Comparison of ENCODE assay signal across 1 cellular context in the genomic region with DNA sequence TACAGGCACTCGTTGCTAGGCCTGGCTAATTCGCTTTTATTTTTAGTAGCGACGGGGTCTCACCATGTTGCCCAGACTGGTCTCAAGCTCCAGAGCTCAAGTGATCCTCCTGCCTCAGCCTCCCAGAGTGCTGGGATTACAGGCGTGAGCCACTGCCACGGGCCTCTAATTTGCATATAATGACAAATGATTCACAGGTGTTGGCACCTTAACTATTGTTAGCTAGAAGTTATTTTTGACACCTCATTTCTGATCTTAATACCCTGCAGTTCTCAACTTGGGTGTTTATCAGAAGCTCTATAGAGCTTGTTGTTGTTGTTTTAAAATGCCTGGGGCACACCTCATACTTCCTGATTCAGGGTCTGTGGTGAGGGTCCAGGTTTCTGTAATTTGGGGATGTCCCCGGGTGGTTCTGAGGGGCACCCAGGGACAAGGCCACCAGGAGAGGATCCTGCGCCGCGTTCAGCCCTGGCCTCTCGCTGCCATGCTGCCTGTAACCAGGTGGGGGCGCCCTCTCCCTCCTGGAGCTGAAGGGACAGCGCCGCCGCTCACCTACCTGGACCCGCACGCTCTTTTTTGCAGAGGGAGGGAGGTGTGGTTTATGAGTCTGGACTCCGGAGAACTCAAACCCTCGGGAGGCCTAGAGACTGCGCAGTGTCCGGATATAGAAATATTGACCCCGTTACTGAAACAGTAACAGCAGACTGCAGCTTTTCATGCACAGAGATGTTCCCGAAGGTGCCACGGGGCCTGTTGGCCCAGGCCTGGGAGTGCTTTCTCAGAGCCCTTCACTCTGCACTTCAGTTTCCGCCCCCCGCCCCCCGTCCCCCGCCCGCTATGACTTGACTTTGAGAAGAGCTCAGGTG.
TF ChIP-seq lines count a peak whose summit lies in the region.

No MANE protein-coding gene starts in this region.

TF ChIP-seq in SK-N-SH treated with all-trans-retinoic acid at 6 μM for 48 hours, 23 proteins besides CTCF, POLR2A, EP300 and RAD21 (continued from another document):
- TF ChIP-seq ESRRG (CRISPR knock-in tag; IDR thresholded peaks at IDR 0.05) (no peak), GLIS3 (CRISPR knock-in tag; IDR thresholded peaks at IDR 0.05) (no peak)
- TF ChIP-seq, protein P1, sequence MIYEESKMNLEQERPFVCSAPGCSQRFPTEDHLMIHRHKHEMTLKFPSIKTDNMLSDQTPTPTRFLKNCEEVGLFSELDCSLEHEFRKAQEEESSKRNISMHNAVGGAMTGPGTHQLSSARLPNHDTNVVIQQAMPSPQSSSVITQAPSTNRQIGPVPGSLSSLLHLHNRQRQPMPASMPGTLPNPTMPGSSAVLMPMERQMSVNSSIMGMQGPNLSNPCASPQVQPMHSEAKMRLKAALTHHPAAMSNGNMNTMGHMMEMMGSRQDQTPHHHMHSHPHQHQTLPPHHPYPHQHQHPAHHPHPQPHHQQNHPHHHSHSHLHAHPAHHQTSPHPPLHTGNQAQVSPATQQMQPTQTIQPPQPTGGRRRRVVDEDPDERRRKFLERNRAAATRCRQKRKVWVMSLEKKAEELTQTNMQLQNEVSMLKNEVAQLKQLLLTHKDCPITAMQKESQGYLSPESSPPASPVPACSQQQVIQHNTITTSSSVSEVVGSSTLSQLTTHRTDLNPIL (CRISPR knock-in tag; IDR thresholded peaks at IDR 0.05; ENCODE audit: low read depth) = no peak
